ENCODE assay signal across 8 cellular contexts in the genomic region with DNA sequence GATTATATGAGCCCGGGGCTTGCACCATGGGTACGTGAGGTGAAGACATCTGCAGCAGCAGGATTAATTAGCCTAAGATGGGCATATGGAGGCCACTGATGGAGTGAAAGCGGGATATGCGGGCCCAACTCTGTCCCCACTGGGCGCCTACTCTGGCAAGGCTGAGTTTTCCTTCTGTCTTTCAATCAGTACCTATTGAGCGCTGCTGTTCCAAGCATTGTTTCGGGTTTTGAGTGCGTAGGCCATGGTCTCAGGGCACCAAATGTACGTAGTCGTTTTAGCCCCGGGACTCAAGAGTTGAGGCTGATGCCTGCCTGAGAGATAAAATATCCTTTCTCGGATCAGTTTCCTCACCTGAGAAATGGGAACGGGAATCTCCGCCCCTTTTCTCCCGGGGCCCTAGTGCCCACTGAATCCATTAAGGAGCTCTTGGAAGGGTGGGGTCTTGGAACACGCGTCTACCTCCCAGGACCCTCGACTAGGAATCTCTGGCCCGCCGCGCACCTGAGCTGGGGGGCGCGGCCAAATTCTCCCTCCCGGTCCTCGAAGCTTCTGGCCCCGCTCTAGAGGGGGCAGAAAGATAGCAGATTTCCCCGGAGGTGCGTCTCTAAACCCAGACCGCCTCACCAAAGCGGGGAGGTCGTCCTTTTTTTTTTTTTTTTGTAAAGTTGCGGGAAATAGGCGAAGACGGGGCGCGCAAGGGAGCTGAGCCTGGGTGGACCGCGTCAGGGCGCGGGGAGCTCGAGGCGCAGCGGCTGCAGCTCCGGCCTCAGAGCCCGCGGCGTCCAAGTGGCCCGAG. TPM values are rescaled to one million over a fixed set of nuclear protein-coding genes. Genes with fewer than 3 reads are reported as not detected.
DNase-seq lines count a peak whose midpoint lies in the region; ATAC-seq and TF ChIP-seq lines count a peak whose summit lies in the region.

No MANE protein-coding gene starts in this region.

- H3K4me2 ChIP-seq in neuronal stem cell (ENCODE audit: insufficient read depth, low read length, poor library complexity, severe bottlenecking) = peak overlapping the region; percentile 75

- peaks cover 22 to 41% of the 10 kb centered on the region in 2 donors for H3K4me1 ChIP-seq in neuronal stem cell (ENCODE audit: control insufficient read depth in 2 of 2, insufficient read depth in 1 of 2, low read depth in 1 of 2, low read length in 2 of 2)

- WGBS in neuronal stem cell (ENCODE audit: extremely low coverage in 2 of 2, insufficient read length in 2 of 2, insufficient replicate concordance in 1 of 2), 2 donors = no CpG with 5 or more reads among the region's 48 CpGs

- H2BK5ac ChIP-seq in neuronal stem cell (ENCODE audit: low read length) = no peak overlapping the region

- H3K27me3 Mint-ChIP-seq in CD4-positive, alpha-beta T cell = peaks cover 52% of the 10 kb centered on the region
- H3K27me3 Mint-ChIP-seq in endothelial cell (ENCODE audit: unreplicated experiment) = peaks cover 10% of the 10 kb centered on the region

- peak overlapping the region; percentile 70 for H3K4me3 Mint-ChIP-seq in CD4-positive, alpha-beta T cell
- H3K4me3 Mint-ChIP-seq in endothelial cell (ENCODE audit: unreplicated experiment) = peak overlapping the region; percentile 81

- H3K18ac ChIP-seq in neuronal stem cell (ENCODE audit: low read length) = peak overlapping the region; percentile 92

- peak overlapping the region; percentile 83 for H2AFZ ChIP-seq in neuronal stem cell (ENCODE audit: low read length)

- H3K27ac ChIP-seq in CD4-positive, alpha-beta T cell (ENCODE audit: low read depth, low read length) = no peak overlapping the region
- H3K27ac ChIP-seq in neuronal stem cell (replicated peaks; ENCODE audit: low read length) = no peak overlapping the region

- no peak for ATAC-seq in CD4-positive, alpha-beta T cell (ENCODE audit: poor library complexity)
- ATAC-seq in HG02884 (IDR thresholded peaks at IDR 0.05; ENCODE audit: unreplicated experiment) = no peak
- ATAC-seq in HG02852 (IDR thresholded peaks at IDR 0.05; ENCODE audit: unreplicated experiment) = no peak
- no peak for ATAC-seq in HG03571 (IDR thresholded peaks at IDR 0.05; ENCODE audit: unreplicated experiment)

- no peak overlapping the region for H3K27ac Mint-ChIP-seq in CD4-positive, alpha-beta T cell
- peak overlapping the region; percentile 36 for H3K27ac Mint-ChIP-seq in endothelial cell (ENCODE audit: unreplicated experiment)

- no peak overlapping the region for H3K14ac ChIP-seq in neuronal stem cell (ENCODE audit: low read length)

- no peak overlapping the region for H3K23ac ChIP-seq in neuronal stem cell (ENCODE audit: low read depth, low read length, poor library complexity)

- no peak overlapping the region for H4K8ac ChIP-seq in neuronal stem cell (ENCODE audit: low read depth, low read length)

- no peak overlapping the region for H2BK120ac ChIP-seq in neuronal stem cell (ENCODE audit: low read depth, low read length)

- peaks cover 38% of the 10 kb centered on the region for H3K4me1 Mint-ChIP-seq in CD4-positive, alpha-beta T cell (ENCODE audit: low read depth)
- peaks cover 40% of the 10 kb centered on the region for H3K4me1 Mint-ChIP-seq in endothelial cell (ENCODE audit: unreplicated experiment)

- no peak for TF ChIP-seq CTCF in CD4-positive, alpha-beta T cell (IDR thresholded peaks at IDR 0.05)
- TF ChIP-seq CTCF in endothelial cell (IDR thresholded peaks at IDR 0.05; ENCODE audit: unreplicated experiment) = no peak

- peaks cover 57% of the 10 kb centered on the region for H3K27me3 ChIP-seq in CD4-positive, alpha-beta T cell (ENCODE audit: control insufficient read depth, insufficient read depth, low read length)
- peaks cover 0 to 23% (median 0%) of the 10 kb centered on the region in 3 experiments for H3K27me3 ChIP-seq in neuronal stem cell (ENCODE audit: control insufficient read depth in 3 of 3, insufficient read depth in 3 of 3, low read depth in 1 of 3, low read length in 3 of 3)

- no peaks in the 10 kb centered on the region for H3K9me3 ChIP-seq in CD4-positive, alpha-beta T cell (ENCODE audit: control insufficient read depth, low read length)
- no peaks in the 10 kb centered on the region for H3K9me3 ChIP-seq in neuronal stem cell (replicated peaks in 1 of 2; ENCODE audit: control insufficient read depth in 2 of 2, insufficient read depth in 1 of 2, low read depth in 1 of 2, low read length in 2 of 2)

- no peaks in the 10 kb centered on the region for H3K36me3 Mint-ChIP-seq in CD4-positive, alpha-beta T cell (ENCODE audit: low read depth)
- H3K36me3 Mint-ChIP-seq in endothelial cell (ENCODE audit: low read depth, unreplicated experiment) = peaks cover 3% of the 10 kb centered on the region

- H3K4ac ChIP-seq in neuronal stem cell (ENCODE audit: low read length) = no peak overlapping the region

- H3K36me3 ChIP-seq in neuronal stem cell (replicated peaks in 1 of 2; ENCODE audit: control insufficient read depth in 2 of 2, insufficient read depth in 2 of 2, low read length in 2 of 2) = no peaks in the 10 kb centered on the region

- peaks cover 8% of the 10 kb centered on the region for H3K79me1 ChIP-seq in neuronal stem cell (ENCODE audit: low read depth, low read length)

- H3K9me3 Mint-ChIP-seq in CD4-positive, alpha-beta T cell = no peaks in the 10 kb centered on the region
- H3K9me3 Mint-ChIP-seq in endothelial cell (ENCODE audit: unreplicated experiment) = no peaks in the 10 kb centered on the region

- CTCF ChIA-PET in CD4-positive, alpha-beta T cell (lab: Charles Lee) = interaction anchor here (0.6 to 5.1 kb wide), 5 partner anchors 10 to 183 kb away, joined by 3 to 22 read pairs (median 3); no protein-coding TSS in a partner anchor

- DNase-seq in CD4-positive, alpha-beta T cell = no peak
- DNase-seq in NCI-H82 (lab: John Stamatoyannopoulos, UW) (peak; percentile 81), endothelial cell (ENCODE audit: low spot score) (no peak), neuronal stem cell (ENCODE audit: low spot score) (no peak)
- DNase-seq in activated CD4-positive, alpha-beta T cell treated with anti-CD3 and anti-CD28 coated beads, Interleukin-2, amount 50 U/mL, for 1 hour = no peak

- POLR2A ChIA-PET in CD4-positive, alpha-beta T cell (lab: Charles Lee) = interaction anchor here (0.8 to 2.8 kb wide), 4 partner anchors 9 to 23 kb away, joined by 3 to 15 read pairs (median 8); no protein-coding TSS in a partner anchor

- intact Hi-C loops in CD4-positive, alpha-beta T cell (cut with DNase I, micrococcal nuclease) = no loop called here

- no peak overlapping the region for H2AK5ac ChIP-seq in neuronal stem cell (ENCODE audit: low read depth, low read length)

- peak overlapping the region; percentile 6 for H2BK15ac ChIP-seq in neuronal stem cell (ENCODE audit: low read length)

- no peak overlapping the region for H2BK12ac ChIP-seq in neuronal stem cell (ENCODE audit: low read length)

- peak overlapping the region; percentile 56 to 88 for H3K4me3 ChIP-seq in neuronal stem cell (ENCODE audit: low read length in 2 of 2)

- H4K91ac ChIP-seq in neuronal stem cell (ENCODE audit: low read depth, low read length, poor library complexity) = no peak overlapping the region

- no peak overlapping the region for H3K9ac ChIP-seq in neuronal stem cell (ENCODE audit: low read depth, low read length, poor library complexity)

RNA-seq across cellular contexts. Expression of a gene that starts 0.5 kb away (rescaled TPM):
- total RNA-seq in CD4-positive, alpha-beta T cell = 1 to 10 TPM; 1.9 to 2.7 TPM
- total RNA-seq in endothelial cell (ENCODE audit: unreplicated experiment) = 37.3 TPM
- polyA plus RNA-seq in neuronal stem cell (2013, experiment 1 of 2) = 30.9 TPM
- 32.1 TPM for polyA plus RNA-seq in neuronal stem cell (2013, experiment 2 of 2)

Comparison
In these comparisons a context has a peak if more than half of its experiments do, and no peak if none do; other contexts are left out.
1. RNA of a gene that starts 0.5 kb away (total RNA-seq): 37.3 TPM in endothelial cell (single experiment); 1.9 to 2.7 TPM in CD4-positive, alpha-beta T cell; every median in the first group is over 10 times any median in the second.